ENCODE assay signal across 9 cellular contexts in the genomic region with DNA sequence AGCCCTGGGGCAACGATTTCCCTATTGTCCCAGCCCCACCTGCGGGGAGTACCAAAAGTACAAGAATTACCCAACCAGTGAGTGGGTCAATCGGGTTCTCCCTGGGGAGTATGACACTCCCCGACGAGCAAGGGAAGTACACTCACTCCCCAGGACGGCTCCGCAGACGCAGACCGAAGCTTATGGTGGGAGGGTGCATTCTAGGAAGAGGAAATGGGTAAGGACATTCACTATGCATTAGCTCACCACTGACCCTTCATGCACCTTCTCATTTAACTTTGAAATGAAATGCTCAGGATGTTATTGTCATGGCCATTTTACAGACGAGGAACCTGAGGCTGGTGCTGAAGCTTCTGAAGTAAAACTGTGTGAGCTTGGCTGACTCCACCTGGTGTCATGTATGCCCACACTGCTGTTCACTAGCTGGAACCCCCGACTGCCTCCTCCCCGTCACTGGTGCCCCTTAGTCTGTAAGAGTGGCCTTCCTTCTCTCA. TPM values are rescaled to one million over a fixed set of nuclear protein-coding genes. Genes with fewer than 3 reads are reported as not detected.
DNase-seq lines count a peak whose midpoint lies in the region; ATAC-seq, FAIRE-seq and TF ChIP-seq lines count a peak whose summit lies in the region.
"Had no signal": no experiment of that assay in that cellular context is flagged by ENCODE, and none has a peak within 500 bp of the region (broad histone marks: within the 10 kb centered on the region; RNA-seq: fewer than 3 reads in every experiment).

No MANE protein-coding gene starts in this region.

- no peaks in the 10 kb centered on the region for H3K4me1 ChIP-seq in breast epithelium

- H3K27ac ChIP-seq in breast epithelium = no peak overlapping the region
- H3K27ac ChIP-seq: SJCRH30 had no signal

- no peaks in the 10 kb centered on the region for H3K27me3 Mint-ChIP-seq in MCF 10A (ENCODE audit: insufficient read depth, unreplicated experiment)
- H3K27me3 Mint-ChIP-seq in activated CD8-positive, alpha-beta memory T cell treated with anti-CD3 and anti-CD28 coated beads, Interleukin-2, amount 10 ng/mL, durations not matched to agents 7 days and 5 days = peaks cover 16% of the 10 kb centered on the region

- no peaks in the 10 kb centered on the region for H3K36me3 Mint-ChIP-seq in MCF 10A (ENCODE audit: insufficient read depth, unreplicated experiment)
- H3K36me3 Mint-ChIP-seq in activated CD8-positive, alpha-beta memory T cell treated with anti-CD3 and anti-CD28 coated beads, Interleukin-2, amount 10 ng/mL, durations not matched to agents 7 days and 5 days = no peaks in the 10 kb centered on the region

- no peaks in the 10 kb centered on the region for H3K9me3 ChIP-seq in breast epithelium
- H3K9me3 ChIP-seq: SJCRH30 had no signal

- no peaks in the 10 kb centered on the region for H3K36me3 ChIP-seq in breast epithelium
- H3K36me3 ChIP-seq: SJCRH30 had no signal

- no peak for TF ChIP-seq POLR2A in breast epithelium (IDR thresholded peaks at IDR 0.05)

- TF ChIP-seq CTCF in MCF 10A (IDR thresholded peaks at IDR 0.05; ENCODE audit: unreplicated experiment) (no peak), breast epithelium (IDR thresholded peaks at IDR 0.05) (no peak)

- H3K27me3 ChIP-seq in breast epithelium = no peaks in the 10 kb centered on the region
- H3K27me3 ChIP-seq: SJCRH30 had no signal

- intact Hi-C loops in MCF 10A (cut with micrococcal nuclease) = no loop called here
- intact Hi-C loops in breast epithelium (cut with DNase I; ENCODE audit: low total_unique reads) = no loop called here

- H3K4me3 ChIP-seq in breast epithelium = no peak overlapping the region
- H3K4me3 ChIP-seq: SJCRH30 had no signal

- DNase-seq in MCF 10A (ENCODE audit: unreplicated experiment) = peak; percentile 94
- no peak for DNase-seq in breast epithelium (ENCODE audit: low spot score in 2 of 2)
- DNase-seq in RCC 7860 (ENCODE audit: low spot score) = peak; percentile 25
- DNase-seq in glomerular visceral epithelial cell (ENCODE audit: extremely low spot score) = peak; percentile 64
- peak; percentile 80 for DNase-seq in urothelium cell line (ENCODE audit: low spot score)
- DNase-seq in activated CD8-positive, alpha-beta memory T cell treated with anti-CD3 and anti-CD28 coated beads, Interleukin-2, amount 10 ng/mL, durations not matched to agents 7 days and 5 days = no peak

- peak overlapping the region; percentile 99 for H3K27ac Mint-ChIP-seq in MCF 10A (ENCODE audit: low read depth, unreplicated experiment)
- no peak overlapping the region for H3K27ac Mint-ChIP-seq in activated CD8-positive, alpha-beta memory T cell treated with anti-CD3 and anti-CD28 coated beads, Interleukin-2, amount 10 ng/mL, durations not matched to agents 7 days and 5 days

- no TSS peak for BruUV-seq in MCF 10A (replicated peaks; lab: Mats Ljungman, UMichigan)

- POLR2A ChIA-PET in MCF 10A (lab: Yijun Ruan, JAX) = interaction anchor here (0.7 to 4.5 kb wide), 19 partner anchors 8 to 219 kb away, joined by 3 to 35 read pairs (median 6); a partner anchor contains a TSS

- H3K4me3 Mint-ChIP-seq in MCF 10A (ENCODE audit: unreplicated experiment) = peak overlapping the region; percentile 33
- H3K4me3 Mint-ChIP-seq in activated CD8-positive, alpha-beta memory T cell treated with anti-CD3 and anti-CD28 coated beads, Interleukin-2, amount 10 ng/mL, durations not matched to agents 7 days and 5 days = no peak overlapping the region

- H3K4me1 Mint-ChIP-seq in MCF 10A (ENCODE audit: insufficient read depth, unreplicated experiment) = peaks cover 35% of the 10 kb centered on the region
- H3K4me1 Mint-ChIP-seq in activated CD8-positive, alpha-beta memory T cell treated with anti-CD3 and anti-CD28 coated beads, Interleukin-2, amount 10 ng/mL, durations not matched to agents 7 days and 5 days = peaks cover 7% of the 10 kb centered on the region

- H3K9me3 Mint-ChIP-seq in MCF 10A (ENCODE audit: unreplicated experiment) = no peaks in the 10 kb centered on the region
- H3K9me3 Mint-ChIP-seq in activated CD8-positive, alpha-beta memory T cell treated with anti-CD3 and anti-CD28 coated beads, Interleukin-2, amount 10 ng/mL, durations not matched to agents 7 days and 5 days (ENCODE audit: low read depth) = no peaks in the 10 kb centered on the region

- ATAC-seq in HG02678 (IDR thresholded peaks at IDR 0.05; ENCODE audit: unreplicated experiment) (no peak), HG02623 (IDR thresholded peaks at IDR 0.05; ENCODE audit: unreplicated experiment) (no peak)
- no peak for ATAC-seq in activated CD8-positive, alpha-beta memory T cell treated with anti-CD3 and anti-CD28 coated beads, Interleukin-2, amount 10 ng/mL, durations not matched to agents 7 days and 5 days

- no peak for FAIRE-seq in RCC 7860 (lab: Jason Lieb, UNC)
- peak; percentile 88 for FAIRE-seq in urothelium cell line (lab: Jason Lieb, UNC)

- CTCF ChIA-PET in MCF 10A (lab: Yijun Ruan, JAX) = interaction anchor here (0.6 to 1.6 kb wide), 8 partner anchors 11 to 482 kb away, joined by 3 to 5 read pairs (median 4); a partner anchor contains a TSS
- CTCF ChIA-PET in activated CD8-positive, alpha-beta memory T cell treated with anti-CD3 and anti-CD28 coated beads, Interleukin-2, amount 10 ng/mL, durations not matched to agents 7 days and 5 days (lab: Charles Lee) = interaction anchor here (1.1 kb wide), 2 partner anchors 25 to 38 kb away, joined by 3 read pairs; no protein-coding TSS in a partner anchor

RNA-seq across cellular contexts. Expression of a gene that starts 45.8 kb away (rescaled TPM):
- total RNA-seq in MCF 10A (2022) = 454 and 526 TPM in 2 replicates
- 100 to 1,000 TPM; 263 to 443 (median 285) TPM for total RNA-seq in breast epithelium
- total RNA-seq in activated CD8-positive, alpha-beta memory T cell treated with anti-CD3 and anti-CD28 coated beads, Interleukin-2, amount 10 ng/mL, durations not matched to agents 7 days and 5 days = 100 to 1,000 TPM; 129 to 166 TPM

RNA-seq across cellular contexts. Expression of a gene that starts 56.4 kb away (rescaled TPM):
- 73.1 and 139 TPM in 2 replicates for total RNA-seq in MCF 10A (2022)
- 100 to 1,000 TPM; 398 to 629 (median 549) TPM for total RNA-seq in breast epithelium
- 10 to 100 TPM in 1 of 2 experiments, 1 to 10 TPM in 1; 6.9 to 78.6 TPM for total RNA-seq in activated CD8-positive, alpha-beta memory T cell treated with anti-CD3 and anti-CD28 coated beads, Interleukin-2, amount 10 ng/mL, durations not matched to agents 7 days and 5 days

Comparison
In these comparisons a context has a peak if more than half of its experiments do, and no peak if none do; other contexts are left out.
1. DNase-seq: peak in MCF 10A (single experiment), RCC 7860 (single experiment), glomerular visceral epithelial cell (single experiment) and urothelium cell line (single experiment); none in breast epithelium (0 of 2) and activated CD8-positive, alpha-beta memory T cell treated with anti-CD3 and anti-CD28 coated beads, Interleukin-2, amount 10 ng/mL, durations not matched to agents 7 days and 5 days (single experiment).